ENCODE assay signal across 9 cellular contexts in genomic region chr1:156659672-156659993, GRCh38. TPM values are rescaled to one million over a fixed set of nuclear protein-coding genes. Genes with fewer than 3 reads are reported as not detected.
A peak's percentile ranks its signal among the peaks of the same experiment; 100 is the strongest.
DNase-seq lines count a peak whose midpoint lies in the region; ATAC-seq and TF ChIP-seq lines count a peak whose summit lies in the region.
"Had no signal": no experiment of that assay in that cellular context is flagged by ENCODE, and none has a peak within 500 bp of the region (broad histone marks: within the 10 kb centered on the region; RNA-seq: fewer than 3 reads in every experiment).

No MANE protein-coding gene starts in this region.

- peaks cover 32% of the 10 kb centered on the region for H3F3A ChIP-seq in smooth muscle cell (ENCODE audit: low read depth)

- no TSS peak for BruUV-seq in Panc1 (replicated peaks; lab: Mats Ljungman, UMichigan)

- no peaks in the 10 kb centered on the region for H4K20me1 ChIP-seq in smooth muscle cell (ENCODE audit: low read depth)

- H3K4me3 ChIP-seq in Panc1 (ENCODE audit: low read depth in 2 of 2, low read length in 2 of 2), result peak overlapping the region in 1 of 2 experiments; percentile 35; a peak in 2 of 4 replicates
- no peak overlapping the region for H3K4me3 ChIP-seq in smooth muscle cell

- no peaks in the 10 kb centered on the region for H3K27me3 ChIP-seq in Panc1 (ENCODE audit: control insufficient read depth, insufficient read depth, low read length)
- H3K27me3 ChIP-seq in smooth muscle cell (ENCODE audit: low read depth), result peaks cover 20% of the 10 kb centered on the region

- 37% methylated on average over 6 of the region's 6 CpGs for whole genome bisulfite sequencing in smooth muscle cell (ENCODE audit: low lambda C conversion rate)

- H2AFZ ChIP-seq in smooth muscle cell (ENCODE audit: low read depth), result peak overlapping the region; percentile 6

- CTCF ChIA-PET in Panc1 (lab: Charles Lee), result interaction anchor here (1.1 to 5.6 kb wide), 5 partner anchors 18 to 66 kb away, joined by 5 to 47 read pairs (median 16); partner anchors contain the start of gene NES

- peak overlapping the region; percentile 53 for H3K4me2 ChIP-seq in smooth muscle cell

- DNase-seq in Panc1 (ENCODE audit: low read depth, low spot score) (no peak), epithelial cell of prostate (ENCODE audit: low read depth, low spot score) (no peak), smooth muscle cell (lab: John Stamatoyannopoulos, UW; ENCODE audit: unreplicated experiment) (no peak), H4 (ENCODE audit: low spot score) (no peak), HPDE6-E6E7 (ENCODE audit: extremely low spot score) (no peak)

- H3K4me1 ChIP-seq in Panc1 (ENCODE audit: control insufficient read depth, insufficient read depth, low read length), result peaks cover 56% of the 10 kb centered on the region
- peaks cover 50% of the 10 kb centered on the region for H3K4me1 ChIP-seq in smooth muscle cell (ENCODE audit: low read depth)

- in situ Hi-C loops in Panc1 (cut with HindIII; ENCODE audit: low pct_unique_long_range_greater_than_20kb, low sequenced_read_pairs), result no loop called here

- no peaks in the 10 kb centered on the region for H3K9me3 ChIP-seq in Panc1 (ENCODE audit: control insufficient read depth, insufficient read depth, low read depth, low read length)
- H3K9me3 ChIP-seq in smooth muscle cell (replicated peaks; ENCODE audit: low read depth), result no peaks in the 10 kb centered on the region

- intact Hi-C loops in Panc1 (cut with micrococcal nuclease; ENCODE audit: unreplicated experiment), result no loop called here

- H3K79me2 ChIP-seq in smooth muscle cell (ENCODE audit: low read depth), result no peaks in the 10 kb centered on the region

- peak; percentile 8 for ATAC-seq in GM18505 (IDR thresholded peaks at IDR 0.05; ENCODE audit: unreplicated experiment)
- no peak for ATAC-seq in Panc1
- no peak for ATAC-seq in GM21825 (IDR thresholded peaks at IDR 0.05; ENCODE audit: unreplicated experiment)

- H3K27ac ChIP-seq in Panc1 (ENCODE audit: low read length), result peak overlapping the region; percentile 37
- peak overlapping the region; percentile 86 for H3K27ac ChIP-seq in epithelial cell of prostate
- no peak overlapping the region for H3K27ac ChIP-seq in smooth muscle cell (ENCODE audit: low read depth)

- H3K36me3 ChIP-seq in Panc1 (ENCODE audit: control insufficient read depth, insufficient read depth, low read length) (no peaks in the 10 kb centered on the region; the same call in 1 of the 2 replicates), smooth muscle cell (ENCODE audit: low read depth) (no peaks in the 10 kb centered on the region)

- TF ChIP-seq CTCF in Panc1 (IDR thresholded peaks at IDR 0.05), result no peak
- TF ChIP-seq CTCF in smooth muscle cell (IDR thresholded peaks at IDR 0.05; ENCODE audit: borderline replicate concordance, insufficient read depth, poor library complexity, severe bottlenecking), result no peak

- POLR2A ChIA-PET in Panc1 (lab: Charles Lee), result interaction anchor here (0.5 to 0.6 kb wide), 2 partner anchors 17 to 201 kb away, joined by 5 read pairs; partner anchors contain the start of gene NTRK1

- no peak for TF ChIP-seq POLR2A in GM18505 (IDR thresholded peaks at IDR 0.05; ENCODE audit: borderline replicate concordance, extremely low read depth, insufficient read depth, insufficient read length)

- no peak overlapping the region for H3K9ac ChIP-seq in smooth muscle cell (ENCODE audit: low read depth)

RNA-seq across cellular contexts. Expression of gene NES, which starts 17.6 kb away (rescaled TPM):
- total RNA-seq in Panc1 (2021; ENCODE audit: unreplicated experiment) (56.3 TPM), smooth muscle cell (27.1 and 28.5 TPM in 2 replicates)
- 61.1 TPM for polyA plus RNA-seq in Panc1 (2012; ENCODE audit: insufficient read length)
- 11.3 and 23.3 TPM in 2 replicates for polyA plus RNA-seq in smooth muscle cell
- 0.41 and 0.48 TPM in 2 replicates for total RNA-seq in H4 (2014; rRNA removed; shearing (Covaris generic))
- total RNA-seq: activated CD8-positive, alpha-beta memory T cell treated with anti-CD3 and anti-CD28 coated beads for 36 hours had no signal

RNA-seq across cellular contexts. Expression of gene BCAN, which starts 17.7 kb away (rescaled TPM):
- total RNA-seq in Panc1 (2021; ENCODE audit: unreplicated experiment) (0.57 TPM), smooth muscle cell (not detected in 2 replicates)
- polyA plus RNA-seq in Panc1 (2012; ENCODE audit: insufficient read length), result 0.51 TPM
- 0.79 TPM in 1 of 2 replicates, not detected in the other for polyA plus RNA-seq in smooth muscle cell
- total RNA-seq in H4 (2014; rRNA removed; shearing (Covaris generic)), result 0.06 TPM in 1 of 2 replicates, not detected in the other
- total RNA-seq: activated CD8-positive, alpha-beta memory T cell treated with anti-CD3 and anti-CD28 coated beads for 36 hours; fibroblast of villous mesenchyme had no signal

RNA-seq across cellular contexts. Expression of gene HAPLN2, which starts 40.4 kb away (rescaled TPM):
- 0.21 TPM for total RNA-seq in Panc1 (2021; ENCODE audit: unreplicated experiment)
- polyA plus RNA-seq in Panc1 (2012; ENCODE audit: insufficient read length), result 0.44 TPM
- not detected in 2 replicates for total RNA-seq in smooth muscle cell
- 1.00 TPM in 1 of 2 replicates, not detected in the other for polyA plus RNA-seq in smooth muscle cell
- total RNA-seq in H4 (2014; rRNA removed; shearing (Covaris generic)), result not detected in 2 replicates
- total RNA-seq: activated CD8-positive, alpha-beta memory T cell treated with anti-CD3 and anti-CD28 coated beads for 36 hours; fibroblast of villous mesenchyme had no signal

RNA-seq across cellular contexts. Expression of gene CRABP2, which starts 45.8 kb away (rescaled TPM):
- total RNA-seq in Panc1 (2021; ENCODE audit: unreplicated experiment), result 1,115 TPM
- polyA plus RNA-seq in Panc1 (2012; ENCODE audit: insufficient read length), result 1,502 TPM
- 69.4 and 86.6 TPM in 2 replicates for total RNA-seq in smooth muscle cell
- 145 and 277 TPM in 2 replicates for polyA plus RNA-seq in smooth muscle cell
- total RNA-seq in H4 (2014; rRNA removed; shearing (Covaris generic)), result 0.95 and 3.8 TPM in 2 replicates

RNA-seq across cellular contexts. Expression of gene GPATCH4, which starts 58.4 kb away (rescaled TPM):
- total RNA-seq in Panc1 (2021; ENCODE audit: unreplicated experiment), result 44.4 TPM
- 39.2 TPM for polyA plus RNA-seq in Panc1 (2012; ENCODE audit: insufficient read length)
- 7.5 and 11.9 TPM in 2 replicates for total RNA-seq in smooth muscle cell
- 19.9 and 31.3 TPM in 2 replicates for polyA plus RNA-seq in smooth muscle cell
- total RNA-seq in H4 (2014; rRNA removed; shearing (Covaris generic)), result 31.8 and 49.3 TPM in 2 replicates

Comparison
In these comparisons a context has a peak if more than half of its experiments do, and no peak if none do; other contexts are left out.
1. RNA of gene NES, which starts 17.6 kb away (total RNA-seq): 56.3 TPM in Panc1 (single experiment) and 27.1 to 28.5 TPM in smooth muscle cell; 0.41 to 0.48 TPM in H4; every median in the first group is over 10 times any median in the second.